In the genomic region with DNA sequence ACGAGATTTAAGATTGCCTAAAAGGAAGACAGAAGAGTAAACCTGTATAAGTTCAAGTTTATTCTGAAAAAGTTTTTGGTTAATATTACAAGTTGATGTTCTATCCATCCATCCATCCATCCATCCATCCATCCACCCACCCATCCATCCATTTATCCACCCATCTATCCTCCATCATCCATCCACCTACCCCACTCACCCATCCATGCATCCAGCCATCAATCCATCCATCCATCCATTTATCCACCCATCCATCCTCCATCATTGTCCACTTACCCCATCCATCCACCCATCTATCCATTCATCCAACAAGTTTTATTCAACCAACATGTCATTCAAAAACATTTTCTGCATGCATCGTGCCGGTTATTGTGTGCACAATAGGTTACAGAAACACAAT, we compare ENCODE assay signal across 7 cellular contexts.
"Had no signal": no experiment of that assay in that cellular context is flagged by ENCODE, and none has a peak within 500 bp of the region (broad histone marks: within the 10 kb centered on the region; RNA-seq: fewer than 3 reads in every experiment).

No MANE protein-coding gene starts in this region.

- H3K4me3 ChIP-seq: GM23338 had no signal

- H3K4me2 ChIP-seq: GM23338 had no signal

- H3K36me3 Mint-ChIP-seq: IgD-negative memory B cell had no signal

- H3K27ac Mint-ChIP-seq: GM23338, H9, IgD-negative memory B cell had no signal

- H3K27ac ChIP-seq: HL-60 had no signal

- H3K4me3 Mint-ChIP-seq: GM23338, H9, HFFc6, IgD-negative memory B cell had no signal

- ATAC-seq: GM23338, HepG2 had no signal

- H3K9me3 Mint-ChIP-seq: GM23338, H9, HFFc6 had no signal

- DNase-seq: H9, KG1 had no signal
